1 cellular context compared by ENCODE assay signal in genomic region chr6:31299947-31300346, GRCh38.
A peak's percentile ranks its signal among the peaks of the same experiment; 100 is the strongest.
TF ChIP-seq lines count a peak whose summit lies in the region.

No MANE protein-coding gene starts in this region.

TF ChIP-seq in HepG2, 621 proteins besides CTCF, POLR2A, EP300 and RAD21 (continued from another document):
- TF ChIP-seq TRIM22 (IDR thresholded peaks at IDR 0.05) (no peak), MTF2 (CRISPR knock-in tag; IDR thresholded peaks at IDR 0.05; ENCODE audit: borderline replicate concordance) (no peak), ZC3H13 (CRISPR knock-in tag; IDR thresholded peaks at IDR 0.05) (no peak), HNF1A (IDR thresholded peaks at IDR 0.05; ENCODE audit: low read depth) (peak; percentile 61), HNF1A (CRISPR knock-in tag; IDR thresholded peaks at IDR 0.05; ENCODE audit: borderline replicate concordance) (peak; percentile 49; the same call in 1 of the 2 replicates), ZNF225 (CRISPR knock-in tag; IDR thresholded peaks at IDR 0.05) (no peak), HBP1 (CRISPR knock-in tag; IDR thresholded peaks at IDR 0.05; ENCODE audit: low read depth) (no peak), ZBTB8A (CRISPR knock-in tag; IDR thresholded peaks at IDR 0.05; ENCODE audit: borderline replicate concordance, low read depth) (no peak), CREBL2 (CRISPR knock-in tag; IDR thresholded peaks at IDR 0.05; ENCODE audit: borderline replicate concordance) (no peak), NCOA2 (CRISPR knock-in tag; IDR thresholded peaks at IDR 0.05) (no peak), ARID5B (CRISPR knock-in tag; IDR thresholded peaks at IDR 0.05) (0 out of 2 replicates have a peak, but pooled peaks have one; percentile 16), ZNF510 (CRISPR knock-in tag; IDR thresholded peaks at IDR 0.05; ENCODE audit: low read depth) (no peak), ZNF24 (IDR thresholded peaks at IDR 0.05) (no peak), ESRRA (CRISPR knock-in tag; IDR thresholded peaks at IDR 0.05; ENCODE audit: low read depth) (no peak)
